ENCODE assay signal across 11 cellular contexts in genomic region chr10:73705506-73706072, GRCh38. TPM values are rescaled to one million over a fixed set of nuclear protein-coding genes. Genes with fewer than 3 reads are reported as not detected.
DNase-seq lines count a peak whose midpoint lies in the region; ATAC-seq, FAIRE-seq and TF ChIP-seq lines count a peak whose summit lies in the region.
"Not testable (repeated sequence)": the region's sequence is repeated elsewhere in the genome, so short reads cannot be mapped to it uniquely, and the experiment has no call there.
"Had no signal": no experiment of that assay in that cellular context is flagged by ENCODE, and none has a peak within 500 bp of the region (broad histone marks: within the 10 kb centered on the region; RNA-seq: fewer than 3 reads in every experiment).

No MANE protein-coding gene starts in this region.

- H3K79me2 ChIP-seq in HepG2 (ENCODE audit: insufficient read depth, low read length): not testable (repeated sequence)

- not testable (repeated sequence) for H3K56ac ChIP-seq in IMR-90 (ENCODE audit: extremely low read depth, insufficient read depth, low read length)

- H3K36me3 ChIP-seq in IMR-90 (ENCODE audit: control insufficient read depth, insufficient read depth, low read length); HepG2 (replicated peaks in 1 of 2; ENCODE audit: control insufficient read depth in 1 of 2, insufficient read depth in 2 of 2, low read length in 2 of 2): not testable (repeated sequence)

- H3K9me3 ChIP-seq in IMR-90 (ENCODE audit: control insufficient read depth, insufficient read depth, low read length); HepG2 (ENCODE audit: low read length): not testable (repeated sequence)

- not testable (repeated sequence) for ATAC-seq in IMR-90 (ENCODE audit: low read depth); HepG2

- WGBS in IMR-90 (ENCODE audit: extremely low coverage in 2 of 2, insufficient read length in 1 of 2), 2 experiments: no CpG with 5 or more reads among the region's 1 CpG
- 57% methylated on average over 1 of the region's 1 CpG for WGBS in HepG2 (ENCODE audit: low lambda C conversion rate)

- H2BK15ac ChIP-seq in IMR-90 (ENCODE audit: low read depth, low read length): not testable (repeated sequence)

- POLR2A ChIA-PET in IMR-90 (lab: Charles Lee; ENCODE audit: unreplicated experiment); HepG2 (lab: Yijun Ruan, JAX): not testable (repeated sequence)

- not testable (repeated sequence) for H3K79me1 ChIP-seq in IMR-90 (ENCODE audit: low read depth in 1 of 2, low read length in 2 of 2)

- peaks cover 12% of the 10 kb centered on the region for H3K4me1 ChIP-seq in IMR-90 (ENCODE audit: control insufficient read depth, insufficient read depth, low read length)
- peaks cover 21% of the 10 kb centered on the region; the same call in 1 of the 2 replicates for H3K4me1 ChIP-seq in HepG2 (ENCODE audit: insufficient read depth, low read length)

- not testable (repeated sequence) for H3K4ac ChIP-seq in IMR-90 (ENCODE audit: low read depth, low read length)

- not testable (repeated sequence) for H4K91ac ChIP-seq in IMR-90 (ENCODE audit: insufficient read depth, low read depth, low read length)

- BruUV-seq in IMR-90 (replicated peaks; lab: Mats Ljungman, UMichigan); HepG2 (replicated peaks; lab: Mats Ljungman, UMichigan): not testable (repeated sequence)

- CTCF ChIA-PET in IMR-90 (lab: Yijun Ruan, JAX); HepG2 (lab: Yijun Ruan, JAX; ENCODE audit: low intra/inter-chr PET ratio, low total read pairs): not testable (repeated sequence)

- TF ChIP-seq RAD21 in IMR-90 (IDR thresholded peaks at IDR 0.05; ENCODE audit: low read length); HepG2 (CRISPR knock-in tag; IDR thresholded peaks at IDR 0.05): not testable (repeated sequence)

- not testable (repeated sequence) for H3K9ac ChIP-seq in IMR-90 (ENCODE audit: low read depth, low read length); HepG2 (ENCODE audit: insufficient read depth, low read depth, low read length)

- not testable (repeated sequence) for H3K4me3 ChIP-seq in IMR-90 (ENCODE audit: insufficient read depth, low read depth, low read length); epithelial cell of esophagus (ENCODE audit: low read length); HepG2 (replicated peaks in 1 of 3; ENCODE audit: insufficient read depth in 1 of 3, low read depth in 2 of 3, low read length in 3 of 3)

- not testable (repeated sequence) for H3K18ac ChIP-seq in IMR-90 (ENCODE audit: low read depth, low read length)

- not testable (repeated sequence) for H3K4me2 ChIP-seq in IMR-90 (ENCODE audit: low read depth, low read length); HepG2 (ENCODE audit: low read depth, low read length)

- not testable (repeated sequence) for H3K27me3 Mint-ChIP-seq in activated T-cell treated with anti-CD3 and anti-CD28 coated beads, Interleukin-2, amount 50 U/mL, for 24 hours

- intact Hi-C loops in IMR-90 (cut with micrococcal nuclease); HepG2 (cut with micrococcal nuclease; ENCODE audit: unreplicated experiment): not testable (repeated sequence)

- not testable (repeated sequence) for TF ChIP-seq POLR2A in IMR-90 (IDR thresholded peaks at IDR 0.05; ENCODE audit: low read depth, low read length); HepG2 (IDR thresholded peaks at IDR 0.05; ENCODE audit: insufficient read depth in 1 of 2, low read depth in 2 of 2, low read length in 2 of 2)

- peak overlapping the region; percentile 40 for H3K27ac Mint-ChIP-seq in activated T-cell treated with anti-CD3 and anti-CD28 coated beads, Interleukin-2, amount 50 U/mL, for 24 hours

- not testable (repeated sequence) for TF ChIP-seq EP300 in HepG2 (IDR thresholded peaks at IDR 0.05; ENCODE audit: low read depth in 2 of 2, low read length in 2 of 2); HepG2 (CRISPR knock-in tag; IDR thresholded peaks at IDR 0.05; ENCODE audit: borderline replicate concordance)

- not testable (repeated sequence) for H3K4me3 Mint-ChIP-seq in activated T-cell treated with anti-CD3 and anti-CD28 coated beads, Interleukin-2, amount 50 U/mL, for 24 hours

- not testable (repeated sequence) for H3K9me3 Mint-ChIP-seq in activated T-cell treated with anti-CD3 and anti-CD28 coated beads, Interleukin-2, amount 50 U/mL, for 24 hours

- H3K14ac ChIP-seq in IMR-90 (replicated peaks; ENCODE audit: low read depth, low read length): not testable (repeated sequence)

- not testable (repeated sequence) for H2BK5ac ChIP-seq in IMR-90 (ENCODE audit: low read depth, low read length, poor library complexity, severe bottlenecking)

- not testable (repeated sequence) for H2AK5ac ChIP-seq in IMR-90 (ENCODE audit: low read depth, low read length)

- FAIRE-seq in HepG2 (lab: Jason Lieb, UNC): not testable (repeated sequence)

- TF ChIP-seq CTCF in IMR-90 (conservative IDR thresholded peaks at IDR 0.05; ENCODE audit: low read depth, low read length); epithelial cell of esophagus (IDR thresholded peaks at IDR 0.05; ENCODE audit: insufficient read depth, low read depth, low read length, missing control alignments); HepG2 (CRISPR knock-in tag; IDR thresholded peaks at IDR 0.05): not testable (repeated sequence)

- in situ Hi-C loops in Caki2 (cut with HindIII; ENCODE audit: low pct_unique_long_range_greater_than_20kb, low sequenced_read_pairs); IMR-90 (cut with MboI; ENCODE audit: low sequenced_read_pairs); HepG2 (cut with HindIII; ENCODE audit: extremely low pct_ligation_motif_present, low pct_unique_long_range_greater_than_20kb): not testable (repeated sequence)

- not testable (repeated sequence) for H2AFZ ChIP-seq in IMR-90 (replicated peaks; ENCODE audit: low read length, poor library complexity); HepG2 (ENCODE audit: low read length)

- not testable (repeated sequence) for H4K20me1 ChIP-seq in IMR-90 (ENCODE audit: insufficient read depth, low read length); HepG2 (ENCODE audit: insufficient read depth, low read length)

- H3K4me1 Mint-ChIP-seq in activated T-cell treated with anti-CD3 and anti-CD28 coated beads, Interleukin-2, amount 50 U/mL, for 24 hours (ENCODE audit: low read depth): peaks cover 30% of the 10 kb centered on the region

- H2BK20ac ChIP-seq in IMR-90 (ENCODE audit: low read depth, low read length): not testable (repeated sequence)

- H2BK120ac ChIP-seq in IMR-90 (ENCODE audit: low read depth, low read length): not testable (repeated sequence)

- H3K36me3 Mint-ChIP-seq in activated T-cell treated with anti-CD3 and anti-CD28 coated beads, Interleukin-2, amount 50 U/mL, for 24 hours (ENCODE audit: low read depth): peaks cover 60% of the 10 kb centered on the region

- not testable (repeated sequence) for H4K5ac ChIP-seq in IMR-90 (ENCODE audit: low read depth, low read length)

- DNase-seq in Caki2 (ENCODE audit: low read depth) (peak; percentile 65), IMR-90 (peak; percentile 28), epithelial cell of esophagus (ENCODE audit: low read depth) (peak; percentile 3), renal cortical epithelial cell (ENCODE audit: low read depth) (peak; percentile 31)
- DNase-seq in activated T-cell treated with anti-CD3 and anti-CD28 coated beads, Interleukin-2, amount 50 U/mL, for 24 hours; HepG2 (ENCODE audit: low spot score): not testable (repeated sequence)

- dilution Hi-C loops in IMR-90 (cut with HindIII; ENCODE audit: low sequenced_read_pairs, unreplicated experiment): not testable (repeated sequence)

- not testable (repeated sequence) for H3K27me3 ChIP-seq in IMR-90 (ENCODE audit: control insufficient read depth, insufficient read depth, low read length); HepG2 (ENCODE audit: control insufficient read depth in 1 of 2, insufficient read depth in 2 of 2, low read length in 2 of 2)

- H4K8ac ChIP-seq in IMR-90 (ENCODE audit: low read depth in 2 of 2, low read length in 2 of 2): not testable (repeated sequence)

- H3K27ac ChIP-seq in IMR-90 (ENCODE audit: insufficient read depth, low read length); HepG2 (ENCODE audit: extremely low read length, insufficient read depth, low read length): not testable (repeated sequence)

- H3K9me1 ChIP-seq in IMR-90 (ENCODE audit: insufficient read depth, low read length): not testable (repeated sequence)

- H2AK9ac ChIP-seq in IMR-90 (replicated peaks; ENCODE audit: low read depth, low read length, poor library complexity): not testable (repeated sequence)

- H3K23ac ChIP-seq in IMR-90 (ENCODE audit: low read depth, low read length): not testable (repeated sequence)

RNA-seq across cellular contexts. Expression of gene AGAP5, which starts 7.7 kb away (rescaled TPM):
- 3.5 TPM in 1 of 2 replicates, not detected in the other for total RNA-seq in Caki2 (2014; rRNA removed; shearing (Covaris generic); ENCODE audit: low replicate concordance)
- total RNA-seq in IMR-90 (2012; rRNA removed): 1.4 and 1.8 TPM in 2 replicates
- polyA plus RNA-seq in IMR-90 (2012; rRNA removed): 4.1 TPM in 2 replicates
- polyA plus RNA-seq in IMR-90 (2012; cell fraction: cytosol; rRNA removed): 1.2 and 1.5 TPM in 2 replicates
- 32.0 and 39.3 TPM in 2 replicates for polyA plus RNA-seq in IMR-90 (2012; cell fraction: nucleus; rRNA removed; ENCODE audit: low replicate concordance)
- 2.4 and 5.3 TPM in 2 replicates for total RNA-seq in HepG2 (2016; rRNA removed; fragmentation: Illumina TruSeq; extraction: Trizol)
- 11.4 and 13.8 TPM in 2 replicates for total RNA-seq in HepG2 (2016; cell fraction: cytosol; rRNA removed; fragmentation: Illumina TruSeq; extraction: Trizol; ENCODE audit: low read depth)
- 2.6 and 5.2 TPM in 2 replicates for total RNA-seq in HepG2 (2016; cell fraction: insoluble cytoplasmic fraction; rRNA removed; fragmentation: Illumina TruSeq; extraction: Trizol)
- 6.0 and 7.5 TPM in 2 replicates for total RNA-seq in HepG2 (2016; cell fraction: membrane; rRNA removed; fragmentation: Illumina TruSeq; extraction: Trizol)
- 7.7 and 8.0 TPM in 2 replicates for total RNA-seq in HepG2 (2016; cell fraction: nucleus; rRNA removed; fragmentation: Illumina TruSeq; extraction: Trizol)
- polyA plus RNA-seq in HepG2 (2011; rRNA removed): 7.9 and 8.7 TPM in 2 replicates
- polyA plus RNA-seq in HepG2 (2011; cell fraction: cytosol; rRNA removed): 2.3 and 2.9 TPM in 2 replicates
- 29.4 and 34.8 TPM in 2 replicates for polyA plus RNA-seq in HepG2 (2011; cell fraction: nucleus; rRNA removed)
- polyA plus RNA-seq in HepG2 (2012): 4.3 and 4.9 TPM in 2 replicates
- polyA plus RNA-seq in HepG2 (2016; cell fraction: cytosol; fragmentation: Illumina TruSeq; extraction: Trizol; ENCODE audit: low read depth): 0.55 and 0.72 TPM in 2 replicates
- polyA plus RNA-seq in HepG2 (2016; cell fraction: insoluble cytoplasmic fraction; fragmentation: Illumina TruSeq; extraction: Trizol; ENCODE audit: low read depth): 0.89 and 2.3 TPM in 2 replicates
- 0.94 and 1.8 TPM in 2 replicates for polyA plus RNA-seq in HepG2 (2016; cell fraction: membrane; fragmentation: Illumina TruSeq; extraction: Trizol; ENCODE audit: low read depth)
- 25.7 and 29.4 TPM in 2 replicates for polyA plus RNA-seq in HepG2 (2016; cell fraction: nucleus; fragmentation: Illumina TruSeq; extraction: Trizol; ENCODE audit: insufficient read depth, low read depth)
- 2.0 and 5.8 TPM in 2 replicates for polyA minus RNA-seq in HepG2 (2011; rRNA and poly(A)+ RNA removed; ENCODE audit: low replicate concordance)
- 2.1 and 2.5 TPM in 2 replicates for polyA minus RNA-seq in HepG2 (2011; cell fraction: cytosol; rRNA and poly(A)+ RNA removed)
- polyA minus RNA-seq in HepG2 (2011; cell fraction: nucleus; rRNA and poly(A)+ RNA removed): 10.9 TPM in 2 replicates
- total RNA-seq in renal cortical epithelial cell: 1.0 and 3.4 TPM in 2 replicates

RNA-seq across cellular contexts. Expression of gene SEC24C, which starts 38.6 kb away (rescaled TPM):
- total RNA-seq in Caki2 (2014; rRNA removed; shearing (Covaris generic); ENCODE audit: low replicate concordance): 81.1 and 96.9 TPM in 2 replicates
- 66.4 and 74.2 TPM in 2 replicates for total RNA-seq in IMR-90 (2012; rRNA removed)
- 84.2 and 88.9 TPM in 2 replicates for polyA plus RNA-seq in IMR-90 (2012; rRNA removed)
- polyA plus RNA-seq in IMR-90 (2012; cell fraction: cytosol; rRNA removed): 40.7 and 47.2 TPM in 2 replicates
- polyA plus RNA-seq in IMR-90 (2012; cell fraction: nucleus; rRNA removed; ENCODE audit: low replicate concordance): 163 and 208 TPM in 2 replicates
- total RNA-seq in HepG2 (2016; rRNA removed; fragmentation: Illumina TruSeq; extraction: Trizol): 63.1 and 66.5 TPM in 2 replicates
- total RNA-seq in HepG2 (2016; cell fraction: cytosol; rRNA removed; fragmentation: Illumina TruSeq; extraction: Trizol; ENCODE audit: low read depth): 5.7 and 6.6 TPM in 2 replicates
- total RNA-seq in HepG2 (2016; cell fraction: insoluble cytoplasmic fraction; rRNA removed; fragmentation: Illumina TruSeq; extraction: Trizol): 57.3 and 62.0 TPM in 2 replicates
- 19.5 and 20.7 TPM in 2 replicates for total RNA-seq in HepG2 (2016; cell fraction: membrane; rRNA removed; fragmentation: Illumina TruSeq; extraction: Trizol)
- total RNA-seq in HepG2 (2016; cell fraction: nucleus; rRNA removed; fragmentation: Illumina TruSeq; extraction: Trizol): 36.4 and 38.8 TPM in 2 replicates
- polyA plus RNA-seq in HepG2 (2011; rRNA removed): 66.4 and 74.3 TPM in 2 replicates
- 40.0 and 44.0 TPM in 2 replicates for polyA plus RNA-seq in HepG2 (2011; cell fraction: cytosol; rRNA removed)
- 134 and 139 TPM in 2 replicates for polyA plus RNA-seq in HepG2 (2011; cell fraction: nucleus; rRNA removed)
- 42.2 and 45.9 TPM in 2 replicates for polyA plus RNA-seq in HepG2 (2012)
- 3.5 and 3.8 TPM in 2 replicates for polyA plus RNA-seq in HepG2 (2016; cell fraction: cytosol; fragmentation: Illumina TruSeq; extraction: Trizol; ENCODE audit: low read depth)
- polyA plus RNA-seq in HepG2 (2016; cell fraction: insoluble cytoplasmic fraction; fragmentation: Illumina TruSeq; extraction: Trizol; ENCODE audit: low read depth): 45.3 and 53.1 TPM in 2 replicates
- 8.7 and 10.2 TPM in 2 replicates for polyA plus RNA-seq in HepG2 (2016; cell fraction: membrane; fragmentation: Illumina TruSeq; extraction: Trizol; ENCODE audit: low read depth)
- polyA plus RNA-seq in HepG2 (2016; cell fraction: nucleus; fragmentation: Illumina TruSeq; extraction: Trizol; ENCODE audit: insufficient read depth, low read depth): 60.4 and 69.2 TPM in 2 replicates
- polyA minus RNA-seq in HepG2 (2011; rRNA and poly(A)+ RNA removed; ENCODE audit: low replicate concordance): 140 and 157 TPM in 2 replicates
- polyA minus RNA-seq in HepG2 (2011; cell fraction: cytosol; rRNA and poly(A)+ RNA removed): 50.5 and 52.3 TPM in 2 replicates
- polyA minus RNA-seq in HepG2 (2011; cell fraction: nucleus; rRNA and poly(A)+ RNA removed): 40.4 and 42.8 TPM in 2 replicates
- 55.6 and 84.6 TPM in 2 replicates for total RNA-seq in renal cortical epithelial cell

RNA-seq across cellular contexts. Expression of gene SYNPO2L, which starts 49.8 kb away (rescaled TPM):
- not detected in 2 replicates for total RNA-seq in Caki2 (2014; rRNA removed; shearing (Covaris generic); ENCODE audit: low replicate concordance)
- total RNA-seq in IMR-90 (2012; rRNA removed): under 0.01 and 0.18 TPM in 2 replicates
- polyA plus RNA-seq in IMR-90 (2012; rRNA removed): 0.62 and 0.75 TPM in 2 replicates
- 0.41 and 0.60 TPM in 2 replicates for polyA plus RNA-seq in IMR-90 (2012; cell fraction: cytosol; rRNA removed)
- 0.53 and 0.86 TPM in 2 replicates for polyA plus RNA-seq in IMR-90 (2012; cell fraction: nucleus; rRNA removed; ENCODE audit: low replicate concordance)
- not detected in 2 replicates for total RNA-seq in HepG2 (2016; rRNA removed; fragmentation: Illumina TruSeq; extraction: Trizol)
- total RNA-seq in HepG2 (2016; cell fraction: cytosol; rRNA removed; fragmentation: Illumina TruSeq; extraction: Trizol; ENCODE audit: low read depth): not detected in 2 replicates
- not detected in 2 replicates for total RNA-seq in HepG2 (2016; cell fraction: insoluble cytoplasmic fraction; rRNA removed; fragmentation: Illumina TruSeq; extraction: Trizol)
- not detected in 2 replicates for total RNA-seq in HepG2 (2016; cell fraction: membrane; rRNA removed; fragmentation: Illumina TruSeq; extraction: Trizol)
- not detected in 2 replicates for total RNA-seq in HepG2 (2016; cell fraction: nucleus; rRNA removed; fragmentation: Illumina TruSeq; extraction: Trizol)
- not detected in 2 replicates for polyA plus RNA-seq in HepG2 (2011; rRNA removed)
- polyA plus RNA-seq in HepG2 (2011; cell fraction: cytosol; rRNA removed): not detected in 2 replicates
- 0.05 TPM in 1 of 2 replicates, not detected in the other for polyA plus RNA-seq in HepG2 (2011; cell fraction: nucleus; rRNA removed)
- polyA plus RNA-seq in HepG2 (2012): not detected in 2 replicates
- polyA plus RNA-seq in HepG2 (2016; cell fraction: cytosol; fragmentation: Illumina TruSeq; extraction: Trizol; ENCODE audit: low read depth): not detected in 2 replicates
- not detected in 2 replicates for polyA plus RNA-seq in HepG2 (2016; cell fraction: insoluble cytoplasmic fraction; fragmentation: Illumina TruSeq; extraction: Trizol; ENCODE audit: low read depth)
- polyA plus RNA-seq in HepG2 (2016; cell fraction: membrane; fragmentation: Illumina TruSeq; extraction: Trizol; ENCODE audit: low read depth): not detected in 2 replicates
- polyA plus RNA-seq in HepG2 (2016; cell fraction: nucleus; fragmentation: Illumina TruSeq; extraction: Trizol; ENCODE audit: insufficient read depth, low read depth): 0.11 TPM in 1 of 2 replicates, not detected in the other
- polyA minus RNA-seq in HepG2 (2011; rRNA and poly(A)+ RNA removed; ENCODE audit: low replicate concordance): not detected in 2 replicates
- not detected in 2 replicates for polyA minus RNA-seq in HepG2 (2011; cell fraction: cytosol; rRNA and poly(A)+ RNA removed)
- not detected in 2 replicates for polyA minus RNA-seq in HepG2 (2011; cell fraction: nucleus; rRNA and poly(A)+ RNA removed)
- total RNA-seq in renal cortical epithelial cell: not detected in 2 replicates
- total RNA-seq: CD4-positive, alpha-beta memory T cell; Daoy; G401; GM23338; H4 had no signal
- polyA plus RNA-seq: CD4-positive, alpha-beta memory T cell had no signal
